1 cellular context compared by ENCODE assay signal in genomic region chr13:114090476-114090875, GRCh38.
TF ChIP-seq lines count a peak whose summit lies in the region.

No MANE protein-coding gene starts in this region.

TF ChIP-seq in GM23338, 12 proteins besides CTCF, POLR2A, EP300 and RAD21 (continued from another document):
- TF ChIP-seq ETS1 (IDR thresholded peaks at IDR 0.05) = no peak
- TF ChIP-seq, protein P1, sequence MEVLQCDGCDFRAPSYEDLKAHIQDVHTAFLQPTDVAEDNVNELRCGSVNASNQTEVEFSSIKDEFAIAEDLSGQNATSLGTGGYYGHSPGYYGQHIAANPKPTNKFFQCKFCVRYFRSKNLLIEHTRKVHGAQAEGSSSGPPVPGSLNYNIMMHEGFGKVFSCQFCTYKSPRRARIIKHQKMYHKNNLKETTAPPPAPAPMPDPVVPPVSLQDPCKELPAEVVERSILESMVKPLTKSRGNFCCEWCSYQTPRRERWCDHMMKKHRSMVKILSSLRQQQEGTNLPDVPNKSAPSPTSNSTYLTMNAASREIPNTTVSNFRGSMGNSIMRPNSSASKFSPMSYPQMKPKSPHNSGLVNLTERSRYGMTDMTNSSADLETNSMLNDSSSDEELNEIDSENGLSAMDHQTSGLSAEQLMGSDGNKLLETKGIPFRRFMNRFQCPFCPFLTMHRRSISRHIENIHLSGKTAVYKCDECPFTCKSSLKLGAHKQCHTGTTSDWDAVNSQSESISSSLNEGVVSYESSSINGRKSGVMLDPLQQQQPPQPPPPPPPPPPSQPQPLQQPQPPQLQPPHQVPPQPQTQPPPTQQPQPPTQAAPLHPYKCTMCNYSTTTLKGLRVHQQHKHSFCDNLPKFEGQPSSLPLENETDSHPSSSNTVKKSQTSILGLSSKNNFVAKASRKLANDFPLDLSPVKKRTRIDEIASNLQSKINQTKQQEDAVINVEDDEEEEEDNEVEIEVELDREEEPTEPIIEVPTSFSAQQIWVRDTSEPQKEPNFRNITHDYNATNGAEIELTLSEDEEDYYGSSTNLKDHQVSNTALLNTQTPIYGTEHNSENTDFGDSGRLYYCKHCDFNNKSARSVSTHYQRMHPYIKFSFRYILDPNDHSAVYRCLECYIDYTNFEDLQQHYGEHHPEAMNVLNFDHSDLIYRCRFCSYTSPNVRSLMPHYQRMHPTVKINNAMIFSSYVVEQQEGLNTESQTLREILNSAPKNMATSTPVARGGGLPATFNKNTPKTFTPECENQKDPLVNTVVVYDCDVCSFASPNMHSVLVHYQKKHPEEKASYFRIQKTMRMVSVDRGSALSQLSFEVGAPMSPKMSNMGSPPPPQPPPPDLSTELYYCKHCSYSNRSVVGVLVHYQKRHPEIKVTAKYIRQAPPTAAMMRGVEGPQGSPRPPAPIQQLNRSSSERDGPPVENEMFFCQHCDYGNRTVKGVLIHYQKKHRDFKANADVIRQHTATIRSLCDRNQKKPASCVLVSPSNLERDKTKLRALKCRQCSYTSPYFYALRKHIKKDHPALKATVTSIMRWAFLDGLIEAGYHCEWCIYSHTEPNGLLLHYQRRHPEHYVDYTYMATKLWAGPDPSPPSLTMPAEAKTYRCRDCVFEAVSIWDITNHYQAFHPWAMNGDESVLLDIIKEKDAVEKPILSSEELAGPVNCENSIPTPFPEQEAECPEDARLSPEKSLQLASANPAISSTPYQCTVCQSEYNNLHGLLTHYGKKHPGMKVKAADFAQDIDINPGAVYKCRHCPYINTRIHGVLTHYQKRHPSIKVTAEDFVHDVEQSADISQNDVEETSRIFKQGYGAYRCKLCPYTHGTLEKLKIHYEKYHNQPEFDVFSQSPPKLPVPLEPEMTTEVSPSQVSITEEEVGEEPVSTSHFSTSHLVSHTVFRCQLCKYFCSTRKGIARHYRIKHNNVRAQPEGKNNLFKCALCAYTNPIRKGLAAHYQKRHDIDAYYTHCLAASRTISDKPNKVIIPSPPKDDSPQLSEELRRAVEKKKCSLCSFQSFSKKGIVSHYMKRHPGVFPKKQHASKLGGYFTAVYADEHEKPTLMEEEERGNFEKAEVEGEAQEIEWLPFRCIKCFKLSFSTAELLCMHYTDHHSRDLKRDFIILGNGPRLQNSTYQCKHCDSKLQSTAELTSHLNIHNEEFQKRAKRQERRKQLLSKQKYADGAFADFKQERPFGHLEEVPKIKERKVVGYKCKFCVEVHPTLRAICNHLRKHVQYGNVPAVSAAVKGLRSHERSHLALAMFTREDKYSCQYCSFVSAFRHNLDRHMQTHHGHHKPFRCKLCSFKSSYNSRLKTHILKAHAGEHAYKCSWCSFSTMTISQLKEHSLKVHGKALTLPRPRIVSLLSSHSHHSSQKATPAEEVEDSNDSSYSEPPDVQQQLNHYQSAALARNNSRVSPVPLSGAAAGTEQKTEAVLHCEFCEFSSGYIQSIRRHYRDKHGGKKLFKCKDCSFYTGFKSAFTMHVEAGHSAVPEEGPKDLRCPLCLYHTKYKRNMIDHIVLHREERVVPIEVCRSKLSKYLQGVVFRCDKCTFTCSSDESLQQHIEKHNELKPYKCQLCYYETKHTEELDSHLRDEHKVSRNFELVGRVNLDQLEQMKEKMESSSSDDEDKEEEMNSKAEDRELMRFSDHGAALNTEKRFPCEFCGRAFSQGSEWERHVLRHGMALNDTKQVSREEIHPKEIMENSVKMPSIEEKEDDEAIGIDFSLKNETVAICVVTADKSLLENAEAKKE (CRISPR knock-in tag; IDR thresholded peaks at IDR 0.05) = no peak
- no peak for TF ChIP-seq JUNB (IDR thresholded peaks at IDR 0.05; ENCODE audit: unreplicated experiment)
- no peak for TF ChIP-seq EZH2 (IDR thresholded peaks at IDR 0.05; ENCODE audit: low read depth, unreplicated experiment)
- TF ChIP-seq EZH2phosphoT487 (IDR thresholded peaks at IDR 0.05; ENCODE audit: unreplicated experiment) = no peak
- no peak for TF ChIP-seq ZNF114 (CRISPR knock-in tag; IDR thresholded peaks at IDR 0.05)
- TF ChIP-seq STAT1 (IDR thresholded peaks at IDR 0.05; ENCODE audit: unreplicated experiment) = no peak
- no peak for TF ChIP-seq POLR2AphosphoS5 (IDR thresholded peaks at IDR 0.05; ENCODE audit: low read depth)
